ENCODE assay signal across 17 cellular contexts in the genomic region with DNA sequence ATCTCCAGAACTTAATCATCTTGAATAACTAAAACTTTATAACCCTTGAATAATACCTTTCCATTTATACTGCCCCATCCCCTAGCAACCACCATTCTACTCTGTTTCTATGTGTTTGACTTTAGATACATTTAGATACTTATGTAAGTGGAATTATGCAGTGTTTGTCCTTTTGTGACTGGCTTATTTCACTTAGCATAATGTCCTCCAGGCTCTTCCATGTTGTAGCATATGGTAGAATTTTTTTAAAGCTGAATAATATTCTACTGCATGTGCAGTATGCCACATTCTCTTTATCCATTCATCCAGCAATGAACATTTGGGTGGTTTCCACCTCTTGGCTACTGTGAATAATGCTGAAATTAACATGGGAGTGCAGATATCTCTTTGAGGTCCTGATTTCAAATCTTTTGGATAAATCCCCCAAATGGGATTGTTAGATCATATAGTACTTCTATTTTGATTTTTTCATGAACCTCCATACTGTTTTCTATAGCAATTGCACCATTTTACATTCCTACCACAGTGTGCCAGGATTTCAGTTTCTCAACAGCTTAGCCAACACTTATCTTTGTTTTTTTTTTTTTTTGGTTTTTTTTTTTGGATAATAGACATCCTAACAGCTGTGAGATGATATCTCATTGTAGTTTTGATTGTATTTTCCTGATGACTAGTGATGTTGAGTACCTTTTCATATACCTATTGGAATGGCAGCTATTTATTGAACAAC.
DNase-seq lines count a peak whose midpoint lies in the region; ATAC-seq and TF ChIP-seq lines count a peak whose summit lies in the region.
"Had no signal": no experiment of that assay in that cellular context is flagged by ENCODE, and none has a peak within 500 bp of the region (broad histone marks: within the 10 kb centered on the region; RNA-seq: fewer than 3 reads in every experiment).

No MANE protein-coding gene starts in this region.

- H3K4me3 Mint-ChIP-seq in chondrocyte (ENCODE audit: unreplicated experiment) (no peak overlapping the region), nephron (no peak overlapping the region)
- H3K4me3 Mint-ChIP-seq: CD14-positive monocyte; CD8-positive, alpha-beta T cell; GM23338; H9 had no signal

- H3K4me1 Mint-ChIP-seq in chondrocyte (ENCODE audit: low read depth) = peaks cover 11% of the 10 kb centered on the region
- H3K4me1 Mint-ChIP-seq in nephron = peaks cover 14% of the 10 kb centered on the region

- no peaks in the 10 kb centered on the region for H3K36me3 Mint-ChIP-seq in chondrocyte (ENCODE audit: low read depth)
- H3K36me3 Mint-ChIP-seq in nephron (ENCODE audit: low read depth) = no peaks in the 10 kb centered on the region
- H3K36me3 Mint-ChIP-seq: CD8-positive, alpha-beta T cell had no signal

- H3K27ac Mint-ChIP-seq in chondrocyte (ENCODE audit: unreplicated experiment) (no peak overlapping the region), nephron (peak overlapping the region in 2 of 3 experiments; percentile 31 to 35)
- H3K27ac Mint-ChIP-seq: CD14-positive monocyte; CD8-positive, alpha-beta T cell; GM23338; H9 had no signal

- no peaks in the 10 kb centered on the region for H3K27me3 Mint-ChIP-seq in chondrocyte (ENCODE audit: low read depth)
- H3K27me3 Mint-ChIP-seq in nephron (ENCODE audit: low read depth) = peaks cover 3% of the 10 kb centered on the region

- no peaks in the 10 kb centered on the region for H4K20me1 ChIP-seq in BLaER1

- no peak overlapping the region for H3K4me3 ChIP-seq in BLaER1
- H3K4me3 ChIP-seq: GM23338 had no signal

- no peak overlapping the region for H3K9ac ChIP-seq in BLaER1

- H3K4me1 ChIP-seq in BLaER1 = peaks cover 60% of the 10 kb centered on the region

- peaks cover 67% of the 10 kb centered on the region for H3K9me3 ChIP-seq in BLaER1
- H3K9me3 ChIP-seq: BE2C had no signal

- peak overlapping the region; percentile 79; the same call in 1 of the 2 replicates for H3K27ac ChIP-seq in BLaER1

- H3K4me2 ChIP-seq in BLaER1 = no peak overlapping the region
- H3K4me2 ChIP-seq: GM23338 had no signal

- no peak for ATAC-seq in GM21825 (IDR thresholded peaks at IDR 0.05; ENCODE audit: unreplicated experiment)
- ATAC-seq: CD8-positive, alpha-beta T cell; GM23338 had no signal

- peak; percentile 62 for DNase-seq in NCI-H446 treated with DMSO at 0.1 percent for 48 hours (lab: John Stamatoyannopoulos, UW)
- DNase-seq in chondrocyte (ENCODE audit: low spot score) = no peak
- no peak for DNase-seq in cortex of kidney (lab: John Stamatoyannopoulos, UW)
- no peak for DNase-seq in GM03348 (ENCODE audit: low spot score)
- DNase-seq: BE2C; CD8-positive, alpha-beta T cell; COR-L47; DMS153; DMS79 treated with DMSO at 0.1 percent for 48 hours; EL; H9; IMR-90 had no signal

- peaks cover 4% of the 10 kb centered on the region for H3K9me3 Mint-ChIP-seq in chondrocyte (ENCODE audit: low read depth)
- H3K9me3 Mint-ChIP-seq in nephron = peaks cover 4% of the 10 kb centered on the region
- H3K9me3 Mint-ChIP-seq: CD8-positive, alpha-beta T cell; GM23338; H9 had no signal

- no peaks in the 10 kb centered on the region for H3K27me3 ChIP-seq in BLaER1
- H3K27me3 ChIP-seq: BE2C had no signal

- H3K36me3 ChIP-seq in BLaER1 = no peaks in the 10 kb centered on the region
- H3K36me3 ChIP-seq: BE2C had no signal

- peak; percentile 31 for TF ChIP-seq CTCF in chondrocyte (IDR thresholded peaks at IDR 0.05)
- no peak for TF ChIP-seq CTCF in nephron (IDR thresholded peaks at IDR 0.05; ENCODE audit: unreplicated experiment in 3 of 3)
